In the genomic region with DNA sequence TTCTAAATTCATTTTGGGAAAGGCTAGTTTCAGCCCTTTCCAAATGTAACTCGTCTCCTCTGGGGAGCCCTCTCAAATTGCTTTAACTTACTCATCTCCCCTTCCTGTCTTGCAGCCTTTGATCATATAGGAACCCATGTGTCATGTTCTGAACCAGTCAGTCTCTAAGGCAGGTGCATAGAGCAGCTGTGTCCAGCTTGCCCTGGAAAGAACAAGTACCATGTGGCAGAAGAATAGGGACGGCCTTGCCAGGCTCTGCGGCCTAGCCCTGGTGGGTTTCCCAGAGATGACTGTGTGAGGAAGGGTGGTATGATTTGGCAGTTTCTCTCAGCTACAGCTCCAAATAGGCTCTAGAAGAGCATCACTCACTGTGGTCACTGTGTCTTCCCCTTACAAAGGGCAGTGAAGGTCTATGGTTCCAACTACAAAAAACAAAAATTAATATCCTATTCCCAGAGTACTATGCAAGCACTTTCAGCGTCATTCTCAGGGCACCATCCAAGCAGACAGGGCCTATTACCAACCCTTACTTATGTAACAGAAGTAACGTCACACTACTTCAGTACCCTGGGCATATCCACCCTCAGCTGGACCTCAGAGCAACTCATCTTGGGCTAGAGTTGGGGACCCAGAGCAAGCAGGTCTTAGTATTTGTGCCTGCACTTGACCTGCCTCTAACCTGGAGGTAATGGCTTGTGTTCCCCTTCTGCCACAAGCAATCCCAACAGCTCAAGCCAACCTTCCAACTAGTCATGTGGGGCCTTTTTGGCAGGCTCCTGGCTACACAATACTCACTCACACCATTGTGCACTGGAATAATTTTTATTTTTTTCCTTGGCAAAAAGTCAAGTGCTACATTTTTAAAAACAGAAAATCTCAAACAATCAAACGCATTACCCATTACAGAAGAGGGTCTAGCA, we compare ENCODE assay signal across 11 cellular contexts. TPM values are rescaled to one million over a fixed set of nuclear protein-coding genes. Genes with fewer than 3 reads are reported as not detected.
DNase-seq lines count a peak whose midpoint lies in the region; ATAC-seq lines count a peak whose summit lies in the region.
"Had no signal": no experiment of that assay in that cellular context is flagged by ENCODE, and none has a peak within 500 bp of the region (broad histone marks: within the 10 kb centered on the region; RNA-seq: fewer than 3 reads in every experiment).

No MANE protein-coding gene starts in this region.

- peaks cover 12% of the 10 kb centered on the region for H3K4me1 Mint-ChIP-seq in activated CD4-positive, alpha-beta T cell treated with anti-CD3 and anti-CD28 coated beads, Interleukin-2, amount 10 ng/mL, durations not matched to agents 24 days and 14 days
- H3K4me1 Mint-ChIP-seq in activated CD4-positive, alpha-beta T cell treated with anti-CD3 and anti-CD28 coated beads, Interleukin-2, amount 10 ng/mL, durations not matched to agents 7 days and 5 days, result peaks cover 4% of the 10 kb centered on the region
- H3K4me1 Mint-ChIP-seq: activated CD8-positive, alpha-beta memory T cell treated with anti-CD3 and anti-CD28 coated beads, Interleukin-2, amount 10 ng/mL, durations not matched to agents 7 days and 5 days had no signal

- no peaks in the 10 kb centered on the region for H3K27me3 Mint-ChIP-seq in activated CD4-positive, alpha-beta T cell treated with anti-CD3 and anti-CD28 coated beads, Interleukin-2, amount 10 ng/mL, durations not matched to agents 24 days and 14 days
- H3K27me3 Mint-ChIP-seq in activated CD4-positive, alpha-beta T cell treated with anti-CD3 and anti-CD28 coated beads, Interleukin-2, amount 10 ng/mL, durations not matched to agents 7 days and 5 days, result no peaks in the 10 kb centered on the region
- H3K27me3 Mint-ChIP-seq: activated CD8-positive, alpha-beta memory T cell treated with anti-CD3 and anti-CD28 coated beads, Interleukin-2, amount 10 ng/mL, durations not matched to agents 7 days and 5 days had no signal

- peak overlapping the region; percentile 56 for H3K27ac Mint-ChIP-seq in activated CD4-positive, alpha-beta T cell treated with anti-CD3 and anti-CD28 coated beads, Interleukin-2, amount 10 ng/mL, durations not matched to agents 24 days and 14 days
- no peak overlapping the region for H3K27ac Mint-ChIP-seq in activated CD4-positive, alpha-beta T cell treated with anti-CD3 and anti-CD28 coated beads, Interleukin-2, amount 10 ng/mL, durations not matched to agents 7 days and 5 days
- H3K27ac Mint-ChIP-seq: activated CD8-positive, alpha-beta memory T cell treated with anti-CD3 and anti-CD28 coated beads, Interleukin-2, amount 10 ng/mL, durations not matched to agents 7 days and 5 days had no signal

- no peaks in the 10 kb centered on the region for H3K9me3 Mint-ChIP-seq in activated CD4-positive, alpha-beta T cell treated with anti-CD3 and anti-CD28 coated beads, Interleukin-2, amount 10 ng/mL, durations not matched to agents 24 days and 14 days
- H3K9me3 Mint-ChIP-seq in activated CD4-positive, alpha-beta T cell treated with anti-CD3 and anti-CD28 coated beads, Interleukin-2, amount 10 ng/mL, durations not matched to agents 7 days and 5 days, result no peaks in the 10 kb centered on the region

- H3K4me3 Mint-ChIP-seq in activated CD4-positive, alpha-beta T cell treated with anti-CD3 and anti-CD28 coated beads, Interleukin-2, amount 10 ng/mL, durations not matched to agents 24 days and 14 days, result no peak overlapping the region
- H3K4me3 Mint-ChIP-seq in activated CD4-positive, alpha-beta T cell treated with anti-CD3 and anti-CD28 coated beads, Interleukin-2, amount 10 ng/mL, durations not matched to agents 7 days and 5 days, result no peak overlapping the region
- H3K4me3 Mint-ChIP-seq: activated CD8-positive, alpha-beta memory T cell treated with anti-CD3 and anti-CD28 coated beads, Interleukin-2, amount 10 ng/mL, durations not matched to agents 7 days and 5 days had no signal

- no peak for DNase-seq in activated CD4-positive, alpha-beta T cell treated with anti-CD3 and anti-CD28 coated beads, Interleukin-2, amount 10 ng/mL, durations not matched to agents 24 days and 14 days
- DNase-seq in activated CD4-positive, alpha-beta T cell treated with anti-CD3 and anti-CD28 coated beads, Interleukin-2, amount 10 ng/mL, durations not matched to agents 7 days and 5 days, result no peak
- DNase-seq in myocyte (ENCODE audit: low read depth) (peak; percentile 84), NCI-H524 (lab: John Stamatoyannopoulos, UW) (no peak)
- no peak for DNase-seq in effector CD8-positive, alpha-beta T cell (lab: John Stamatoyannopoulos, UW)
- DNase-seq: activated CD8-positive, alpha-beta memory T cell treated with anti-CD3 and anti-CD28 coated beads, Interleukin-2, amount 10 ng/mL, durations not matched to agents 7 days and 5 days; foreskin fibroblast; MV-4-11 had no signal

- intact Hi-C loops in activated CD4-positive, alpha-beta T cell treated with anti-CD3 and anti-CD28 coated beads, Interleukin-2, amount 10 ng/mL, durations not matched to agents 24 days and 14 days (cut with micrococcal nuclease), result no loop called here

- peak overlapping the region; percentile 90 for H3K27ac ChIP-seq in cingulate gyrus (ENCODE audit: low read depth, low read length)
- peak overlapping the region; percentile 94 for H3K27ac ChIP-seq in temporal lobe (ENCODE audit: low read depth, low read length)

- H3K36me3 Mint-ChIP-seq in activated CD4-positive, alpha-beta T cell treated with anti-CD3 and anti-CD28 coated beads, Interleukin-2, amount 10 ng/mL, durations not matched to agents 24 days and 14 days (ENCODE audit: low read depth), result peaks cover 42% of the 10 kb centered on the region
- peaks cover 29% of the 10 kb centered on the region for H3K36me3 Mint-ChIP-seq in activated CD4-positive, alpha-beta T cell treated with anti-CD3 and anti-CD28 coated beads, Interleukin-2, amount 10 ng/mL, durations not matched to agents 7 days and 5 days (ENCODE audit: low read depth)

- POLR2A ChIA-PET in activated CD4-positive, alpha-beta T cell treated with anti-CD3 and anti-CD28 coated beads, Interleukin-2, amount 10 ng/mL, durations not matched to agents 7 days and 5 days (lab: Charles Lee), result no interaction called here

- CTCF ChIA-PET in activated CD4-positive, alpha-beta T cell treated with anti-CD3 and anti-CD28 coated beads, Interleukin-2, amount 10 ng/mL, durations not matched to agents 7 days and 5 days (lab: Charles Lee), result interaction anchor here (1.1 to 2.4 kb wide), 3 partner anchors 12 to 74 kb away, joined by 3 to 11 read pairs (median 3); no protein-coding TSS in a partner anchor

- ATAC-seq in GM21529 (IDR thresholded peaks at IDR 0.05; ENCODE audit: unreplicated experiment), result no peak
- ATAC-seq: activated CD8-positive, alpha-beta memory T cell treated with anti-CD3 and anti-CD28 coated beads, Interleukin-2, amount 10 ng/mL, durations not matched to agents 7 days and 5 days had no signal

RNA-seq across cellular contexts. Expression of gene UBAP2, which starts 37.2 kb away (rescaled TPM):
- total RNA-seq in activated CD4-positive, alpha-beta T cell treated with anti-CD3 and anti-CD28 coated beads, Interleukin-2, amount 10 ng/mL, durations not matched to agents 24 days and 14 days, result 51.8 and 55.6 TPM in 2 replicates
- total RNA-seq in activated CD4-positive, alpha-beta T cell treated with anti-CD3 and anti-CD28 coated beads, Interleukin-2, amount 10 ng/mL, durations not matched to agents 7 days and 5 days, result 10 to 100 TPM; 49.8 to 53.6 TPM
- total RNA-seq in myocyte, result 14.0 and 14.1 TPM in 2 replicates
- 17.4 TPM for polyA plus RNA-seq in myocyte (2012)
- total RNA-seq in temporal lobe, result 38.8 TPM

RNA-seq across cellular contexts. Expression of gene DCAF12, which starts 40.7 kb away (rescaled TPM):
- total RNA-seq in activated CD4-positive, alpha-beta T cell treated with anti-CD3 and anti-CD28 coated beads, Interleukin-2, amount 10 ng/mL, durations not matched to agents 24 days and 14 days, result 45.6 and 51.9 TPM in 2 replicates
- 10 to 100 TPM; 41.7 to 45.4 TPM for total RNA-seq in activated CD4-positive, alpha-beta T cell treated with anti-CD3 and anti-CD28 coated beads, Interleukin-2, amount 10 ng/mL, durations not matched to agents 7 days and 5 days
- total RNA-seq in myocyte (32.1 and 36.9 TPM in 2 replicates), temporal lobe (23.8 TPM)
- polyA plus RNA-seq in myocyte (2012), result 26.4 TPM
